9 cellular contexts compared by ENCODE assay signal in genomic region chr15:89777073-89777820, GRCh38. TPM values are rescaled to one million over a fixed set of nuclear protein-coding genes. Genes with fewer than 3 reads are reported as not detected.
DNase-seq lines count a peak whose midpoint lies in the region; ATAC-seq, FAIRE-seq and TF ChIP-seq lines count a peak whose summit lies in the region.
"Had no signal": no experiment of that assay in that cellular context is flagged by ENCODE, and none has a peak within 500 bp of the region (broad histone marks: within the 10 kb centered on the region; RNA-seq: fewer than 3 reads in every experiment).

No MANE protein-coding gene starts in this region.

- intact Hi-C loops in esophagus muscularis mucosa (cut with DNase I) = loop anchor here (10.0 kb wide), 1 partner anchor 198 kb away; no protein-coding TSS in a partner anchor

- peak overlapping the region; percentile 94 for H3K4me2 ChIP-seq in BLaER1

- no peak for FAIRE-seq in urothelium cell line (lab: Jason Lieb, UNC)

- no peak for TF ChIP-seq POLR2A in esophagus muscularis mucosa (IDR thresholded peaks at IDR 0.05; ENCODE audit: low read depth)

- 78% methylated on average over 15 of the region's 25 CpGs for WGBS in esophagus muscularis mucosa

- peaks cover 44% of the 10 kb centered on the region for H3K4me1 ChIP-seq in BLaER1
- peaks cover 11 to 16% (median 14%) of the 10 kb centered on the region in 4 donors for H3K4me1 ChIP-seq in esophagus muscularis mucosa
- H3K4me1 ChIP-seq in neuron (ENCODE audit: insufficient read depth, low read length) = no peaks in the 10 kb centered on the region

- no peaks in the 10 kb centered on the region for H3K36me3 ChIP-seq in BLaER1
- no peaks in the 10 kb centered on the region for H3K36me3 ChIP-seq in esophagus muscularis mucosa
- H3K36me3 ChIP-seq in neuron (ENCODE audit: insufficient read depth, low read length) = no peaks in the 10 kb centered on the region

- in situ Hi-C loops in KBM-7 (cut with MboI; ENCODE audit: low pct_unique_long_range_greater_than_20kb, low sequenced_read_pairs) = no loop called here

- peak overlapping the region; percentile 52 for H2AFZ ChIP-seq in neuron (ENCODE audit: low read depth, low read length)

- DNase-seq in KBM-7 (peak; percentile 27), esophagus muscularis mucosa (ENCODE audit: extremely low spot score) (no peak), glomerular visceral epithelial cell (ENCODE audit: extremely low spot score) (no peak), amniotic stem cell (lab: John Stamatoyannopoulos, UW) (no peak), urothelium cell line (ENCODE audit: low spot score) (no peak)

- H3K9me3 ChIP-seq in BLaER1 (no peaks in the 10 kb centered on the region), esophagus muscularis mucosa (no peaks in the 10 kb centered on the region), neuron (ENCODE audit: low read length) (no peaks in the 10 kb centered on the region)

- H3K4me3 ChIP-seq in BLaER1 = peak overlapping the region; percentile 62; the same call in 1 of the 2 replicates
- peak overlapping the region; percentile 49 to 65 (median 53) for H3K4me3 ChIP-seq in esophagus muscularis mucosa
- no peak overlapping the region for H3K4me3 ChIP-seq in neuron (ENCODE audit: low read length)

- H3K27ac ChIP-seq in BLaER1 (no peak overlapping the region), esophagus muscularis mucosa (replicated peaks in 1 of 4) (peak overlapping the region in 1 of 4 donors; percentile 59)

- H4K20me1 ChIP-seq in BLaER1 = no peaks in the 10 kb centered on the region

- peaks cover 34% of the 10 kb centered on the region for H3K27me3 ChIP-seq in BLaER1
- H3K27me3 ChIP-seq in esophagus muscularis mucosa = no peaks in the 10 kb centered on the region
- H3K27me3 ChIP-seq in neuron (ENCODE audit: insufficient read depth, low read length) = peaks cover 7% of the 10 kb centered on the region

- H3K9ac ChIP-seq in BLaER1 = no peak overlapping the region

- ATAC-seq in GM19467 (IDR thresholded peaks at IDR 0.05; ENCODE audit: unreplicated experiment) = no peak

- TF ChIP-seq EP300 in esophagus muscularis mucosa (IDR thresholded peaks at IDR 0.05) = no peak

- TF ChIP-seq CTCF in esophagus muscularis mucosa (IDR thresholded peaks at IDR 0.05) = no peak

RNA-seq across cellular contexts. Expression of gene MESP2, which starts 1.1 kb away (rescaled TPM):
- total RNA-seq in esophagus muscularis mucosa = not detected
- total RNA-seq: T-helper 2 cell treated with Interferon-gamma antibody and Interleukin-4, amounts not matched to agents 100 ng/mL and 5 ng/mL, for 36 hours had no signal

RNA-seq across cellular contexts. Expression of gene MESP1, which starts 26.2 kb away (rescaled TPM):
- 1 to 10 TPM in 2 of 4 donors, under 1 TPM in 2; 0.50 to 2.8 (median 1.7) TPM for total RNA-seq in esophagus muscularis mucosa

RNA-seq across cellular contexts. Expression of gene ANPEP, which starts 37.4 kb away (rescaled TPM):
- 10 to 100 TPM in 2 of 4 donors, 1 to 10 TPM in 2; 7.5 to 22.0 (median 14.4) TPM for total RNA-seq in esophagus muscularis mucosa
